ENCODE assay signal across 17 cellular contexts in the genomic region with DNA sequence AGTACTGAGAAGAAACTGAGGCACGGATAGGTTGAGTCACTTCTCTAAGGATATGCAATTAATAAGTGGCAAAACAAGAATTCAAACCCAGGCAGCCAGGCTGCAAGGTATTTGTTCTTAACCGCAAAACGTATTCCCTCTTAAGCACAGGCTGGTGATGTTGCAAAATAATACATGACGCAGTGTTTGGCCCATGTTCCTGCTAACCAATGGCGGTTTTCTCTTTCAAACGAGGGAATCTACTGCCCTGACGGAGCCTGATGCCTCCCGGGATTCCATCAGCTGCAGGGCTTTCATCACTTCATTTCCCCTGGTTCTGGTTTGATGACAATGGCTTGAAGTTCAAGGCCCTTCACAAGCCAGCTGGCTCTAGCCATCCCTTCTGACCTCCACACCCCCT.
"Had no signal": no experiment of that assay in that cellular context is flagged by ENCODE, and none has a peak within 500 bp of the region (broad histone marks: within the 10 kb centered on the region; RNA-seq: fewer than 3 reads in every experiment).

No MANE protein-coding gene starts in this region.

- H3K27me3 Mint-ChIP-seq: activated CD4-positive, alpha-beta memory T cell treated with anti-CD3 and anti-CD28 coated beads for 36 hours; activated CD8-positive, alpha-beta memory T cell treated with anti-CD3 and anti-CD28 coated beads, Interleukin-2, amount 10 ng/mL, durations not matched to agents 7 days and 5 days; activated T-cell treated with anti-CD3 and anti-CD28 coated beads, Interleukin-2, amount 50 U/mL, for 24 hours; stimulated activated naive B cell treated with anti-CD40 and anti-IgM and Interleukin-4, amounts not matched to agents 10 μg/mL and 1 μg/mL and 100 μg/mL, for 72 hours had no signal

- H3K36me3 Mint-ChIP-seq: activated CD4-positive, alpha-beta memory T cell treated with anti-CD3 and anti-CD28 coated beads for 36 hours; activated CD8-positive, alpha-beta memory T cell treated with anti-CD3 and anti-CD28 coated beads, Interleukin-2, amount 10 ng/mL, durations not matched to agents 7 days and 5 days; activated naive CD4-positive, alpha-beta T cell treated with anti-CD3 and anti-CD28 coated beads, Interleukin-2, amount 50 U/mL, for 72 hours; stimulated activated naive B cell treated with anti-CD40 and anti-IgM and Interleukin-4, amounts not matched to agents 10 μg/mL and 1 μg/mL and 100 μg/mL, for 72 hours had no signal

- H3K4me3 Mint-ChIP-seq: activated CD4-positive, alpha-beta memory T cell treated with anti-CD3 and anti-CD28 coated beads for 36 hours; activated CD8-positive, alpha-beta memory T cell treated with anti-CD3 and anti-CD28 coated beads, Interleukin-2, amount 10 ng/mL, durations not matched to agents 7 days and 5 days; activated T-cell treated with anti-CD3 and anti-CD28 coated beads, Interleukin-2, amount 50 U/mL, for 24 hours; nephron; stimulated activated naive B cell treated with anti-CD40 and anti-IgM and Interleukin-4, amounts not matched to agents 10 μg/mL and 1 μg/mL and 100 μg/mL, for 72 hours had no signal

- H3K4me3 ChIP-seq: hepatocyte, tibial nerve, vagina had no signal

- H3K9me3 Mint-ChIP-seq: activated CD4-positive, alpha-beta memory T cell treated with anti-CD3 and anti-CD28 coated beads for 36 hours; activated naive CD4-positive, alpha-beta T cell treated with anti-CD3 and anti-CD28 coated beads, Interleukin-2, amount 50 U/mL, for 72 hours; activated T-cell treated with anti-CD3 and anti-CD28 coated beads, Interleukin-2, amount 50 U/mL, for 24 hours; nephron; stimulated activated naive B cell treated with anti-CD40 and anti-IgM and Interleukin-4, amounts not matched to agents 10 μg/mL and 1 μg/mL and 100 μg/mL, for 72 hours had no signal

- H3K27ac Mint-ChIP-seq: activated CD4-positive, alpha-beta memory T cell treated with anti-CD3 and anti-CD28 coated beads for 36 hours; activated CD8-positive, alpha-beta memory T cell treated with anti-CD3 and anti-CD28 coated beads, Interleukin-2, amount 10 ng/mL, durations not matched to agents 7 days and 5 days; activated naive CD4-positive, alpha-beta T cell treated with anti-CD3 and anti-CD28 coated beads, Interleukin-2, amount 50 U/mL, for 72 hours; activated T-cell treated with anti-CD3 and anti-CD28 coated beads, Interleukin-2, amount 50 U/mL, for 24 hours; stimulated activated naive B cell treated with anti-CD40 and anti-IgM and Interleukin-4, amounts not matched to agents 10 μg/mL and 1 μg/mL and 100 μg/mL, for 72 hours had no signal

- H3K4me1 Mint-ChIP-seq: activated CD8-positive, alpha-beta memory T cell treated with anti-CD3 and anti-CD28 coated beads, Interleukin-2, amount 10 ng/mL, durations not matched to agents 7 days and 5 days; stimulated activated naive B cell treated with anti-CD40 and anti-IgM and Interleukin-4, amounts not matched to agents 10 μg/mL and 1 μg/mL and 100 μg/mL, for 72 hours had no signal

- DNase-seq: activated CD4-positive, alpha-beta memory T cell treated with anti-CD3 and anti-CD28 coated beads for 36 hours; activated CD4-positive, alpha-beta T cell treated with anti-CD3 and anti-CD28 coated beads for 1 hour; activated CD8-positive, alpha-beta memory T cell treated with anti-CD3 and anti-CD28 coated beads, Interleukin-2, amount 10 ng/mL, durations not matched to agents 7 days and 5 days; activated effector memory CD4-positive, alpha-beta T cell treated with Interleukin-2 at 50 U/mL for 16 hours; activated T-cell treated with anti-CD3 and anti-CD28 coated beads, Interleukin-2, amount 50 U/mL, for 24 hours; amniotic stem cell; cortex of kidney; effector CD8-positive, alpha-beta T cell; nucleus accumbens; posterior cingulate gyrus; stimulated activated CD4-positive, alpha-beta T cell treated with anti-CD3 and anti-CD28 coated beads, Interleukin-4, amount 100 ng/mL, for 1 hour; stimulated activated naive B cell treated with anti-CD40 and anti-IgM and Interleukin-4, amounts not matched to agents 10 μg/mL and 1 μg/mL and 100 μg/mL, for 72 hours had no signal
